8 cellular contexts compared by ENCODE assay signal in the genomic region with DNA sequence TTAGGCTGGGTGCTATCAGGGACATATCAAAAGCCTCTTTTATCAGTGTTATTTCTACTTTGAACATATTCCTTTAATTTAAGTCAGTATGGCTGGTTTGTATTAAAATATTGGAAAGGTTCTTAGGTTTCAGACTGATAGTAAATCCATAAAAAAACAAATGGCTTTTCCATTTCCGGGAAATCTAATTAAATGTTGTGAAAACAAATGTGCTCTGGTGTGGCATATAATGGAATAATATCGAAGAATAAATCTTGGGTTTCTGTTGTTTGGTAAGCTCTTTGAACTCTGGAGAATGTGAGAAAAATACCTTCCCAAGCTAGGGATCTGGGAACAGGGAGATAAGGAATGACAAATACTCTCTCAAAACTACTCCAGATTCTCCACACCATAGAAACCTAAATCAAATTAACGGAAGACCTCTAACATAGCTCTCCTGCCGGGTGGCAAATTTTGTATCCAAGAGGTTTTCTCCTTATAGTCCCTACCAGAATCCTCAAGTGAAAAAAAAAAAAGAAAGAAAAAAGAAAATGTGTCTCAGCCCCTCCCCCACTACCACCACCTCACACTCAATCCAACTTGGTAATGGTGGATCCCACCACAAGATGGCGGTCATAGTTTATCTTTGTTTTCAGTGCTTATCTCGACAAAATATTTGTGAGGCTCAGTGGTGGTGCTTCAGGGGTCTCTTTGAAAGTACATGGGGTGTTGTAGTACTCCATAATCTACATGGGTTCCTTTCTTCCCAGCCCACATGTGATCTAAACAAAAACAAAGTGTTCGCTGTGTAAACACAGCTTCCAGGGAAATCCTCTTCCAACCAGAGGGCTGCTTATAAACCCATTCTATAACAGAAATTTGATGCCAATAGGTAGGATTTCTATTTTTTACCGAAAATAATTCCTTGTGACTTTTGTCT. TPM values are rescaled to one million over a fixed set of nuclear protein-coding genes. Genes with fewer than 3 reads are reported as not detected.
DNase-seq lines count a peak whose midpoint lies in the region; ATAC-seq and TF ChIP-seq lines count a peak whose summit lies in the region.

No MANE protein-coding gene starts in this region.

- H3K4me1 Mint-ChIP-seq in neural crest cell = peaks cover 23% of the 10 kb centered on the region

- H3K9me3 ChIP-seq in cardiac muscle cell (ENCODE audit: low read depth) = no peaks in the 10 kb centered on the region
- H3K9me3 ChIP-seq in heart left ventricle = no peaks in the 10 kb centered on the region
- no peaks in the 10 kb centered on the region for H3K9me3 ChIP-seq in adipocyte (ENCODE audit: control insufficient read depth, low read length)

- H3K9me3 Mint-ChIP-seq in neural crest cell = no peaks in the 10 kb centered on the region

- H3K27me3 Mint-ChIP-seq in neural crest cell (ENCODE audit: low read depth) = no peaks in the 10 kb centered on the region

- no peak overlapping the region for H3K9ac ChIP-seq in adipocyte (ENCODE audit: low read length)

- peak; percentile 35 to 64 for DNase-seq in cardiac muscle cell (ENCODE audit: low read depth in 1 of 2, low spot score in 1 of 2)
- no peak for DNase-seq in heart left ventricle
- DNase-seq in NCI-H1092 treated with DMSO at 0.1 percent for 48 hours (lab: John Stamatoyannopoulos, UW) = peak; percentile 45
- no peak for DNase-seq in adipocyte (ENCODE audit: low read depth)
- peak; percentile 58 for DNase-seq in neural crest cell (ENCODE audit: low read depth, low spot score)
- DNase-seq in cerebellum (ENCODE audit: low spot score) = no peak
- DNase-seq in activated CD8-positive, alpha-beta memory T cell treated with anti-CD3 and anti-CD28 coated beads, Interleukin-2, amount 50 U/mL, for 4 hours = no peak

- H3K36me3 ChIP-seq in cardiac muscle cell (no peaks in the 10 kb centered on the region), heart left ventricle (no peaks in the 10 kb centered on the region), adipocyte (ENCODE audit: control insufficient read depth, insufficient read depth, low read length, severe bottlenecking) (no peaks in the 10 kb centered on the region)

- intact Hi-C loops in heart left ventricle (cut with DNase I) = loop anchor here in 3 of 10 donors (10.0 kb wide), 2 partner anchors 161 to 251 kb away; no protein-coding TSS in a partner anchor

- no peak overlapping the region for H3K4me3 Mint-ChIP-seq in neural crest cell

- H3K27ac ChIP-seq in cardiac muscle cell (no peak overlapping the region), heart left ventricle (no peak overlapping the region)

- no peaks in the 10 kb centered on the region for H3K36me3 Mint-ChIP-seq in neural crest cell (ENCODE audit: low read depth)

- TF ChIP-seq CTCF in cardiac muscle cell (IDR thresholded peaks at IDR 0.05; ENCODE audit: low read depth, low read length) (peak; percentile 21), heart left ventricle (IDR thresholded peaks at IDR 0.05) (peak in 5 of 12 donors; percentile 14 to 28 (median 17)), neural crest cell (conservative IDR thresholded peaks at IDR 0.05) (peak; percentile 64)

- no peak for TF ChIP-seq POLR2A in heart left ventricle (IDR thresholded peaks at IDR 0.05)

- H3K27me3 ChIP-seq in cardiac muscle cell (no peaks in the 10 kb centered on the region), heart left ventricle (no peaks in the 10 kb centered on the region), adipocyte (replicated peaks; ENCODE audit: control insufficient read depth, insufficient read depth, low read length) (no peaks in the 10 kb centered on the region)

- no peak overlapping the region for H3K4me3 ChIP-seq in cardiac muscle cell
- H3K4me3 ChIP-seq in heart left ventricle = no peak overlapping the region
- H3K4me3 ChIP-seq in adipocyte (ENCODE audit: low read length) = peak overlapping the region; percentile 15

- ATAC-seq in heart left ventricle (no peak), GM19452 (IDR thresholded peaks at IDR 0.05; ENCODE audit: unreplicated experiment) (no peak)

- WGBS in heart left ventricle, 4 donors = 69 to 76% (median 72%) methylated on average over 8 of the region's 8 CpGs

- H3K27ac Mint-ChIP-seq in neural crest cell (ENCODE audit: unreplicated experiment) = no peak overlapping the region

- H3K4me1 ChIP-seq in cardiac muscle cell (ENCODE audit: low read depth) = peaks cover 4% of the 10 kb centered on the region
- H3K4me1 ChIP-seq in heart left ventricle = peaks cover 0 to 11% (median 0%) of the 10 kb centered on the region in 12 donors
- H3K4me1 ChIP-seq in adipocyte (ENCODE audit: control insufficient read depth, insufficient read depth, low read length) = peaks cover 42% of the 10 kb centered on the region

RNA-seq across cellular contexts. Expression of a gene that starts 54.6 kb away (rescaled TPM):
- 13.0 and 17.1 TPM in 2 replicates for total RNA-seq in cardiac muscle cell
- polyA plus RNA-seq in cardiac muscle cell = 29.3 and 44.8 TPM in 2 replicates
- 1 to 10 TPM in 6 of 9 donors, under 1 TPM in 3; 0.50 to 4.8 (median 2.0) TPM for total RNA-seq in heart left ventricle
- polyA plus RNA-seq in heart left ventricle = 1 to 10 TPM in 1 of 2 donors, under 1 TPM in 1; 0.22 to 2.8 TPM
- 4.0 and 7.2 TPM in 2 replicates for total RNA-seq in neural crest cell
- 12.4 TPM for total RNA-seq in cerebellum

Comparison
In these comparisons a context has a peak if more than half of its experiments do, and no peak if none do; other contexts are left out.
1. DNase-seq: peak in cardiac muscle cell (2 of 2), NCI-H1092 treated with DMSO at 0.1 percent for 48 hours (single experiment) and neural crest cell (single experiment); none in heart left ventricle (0 of 5), adipocyte (single experiment), cerebellum (single experiment) and activated CD8-positive, alpha-beta memory T cell treated with anti-CD3 and anti-CD28 coated beads, Interleukin-2, amount 50 U/mL, for 4 hours (single experiment).